28 cellular contexts compared by ENCODE assay signal in genomic region chr3:124696011-124696410, GRCh38.
"Had no signal": no experiment of that assay in that cellular context is flagged by ENCODE, and none has a peak within 500 bp of the region (broad histone marks: within the 10 kb centered on the region; RNA-seq: fewer than 3 reads in every experiment).

No MANE protein-coding gene starts in this region.

- H3K4me3 Mint-ChIP-seq: dendritic cell treated with granulocyte-macrophage colony-stimulating factor and Interleukin-4, amounts not matched to agents 40 ng/mL and 50 ng/mL, for 4 days; effector memory CD8-positive, alpha-beta T cell had no signal

- DNase-seq: colonic mucosa; cortex of kidney; dermis blood vessel endothelial cell; dorsolateral prefrontal cortex; effector CD4-positive, alpha-beta T cell; effector CD8-positive, alpha-beta T cell; effector memory CD4-positive, alpha-beta T cell; effector memory CD8-positive, alpha-beta T cell; erythroblast; esophagus squamous epithelium; foreskin fibroblast; foreskin keratinocyte; foreskin melanocyte; gastrocnemius medialis; glutamatergic neuron; head of caudate nucleus; heart left ventricle; heart right ventricle had no signal

- FAIRE-seq: colon, endometrium, endothelial cell of umbilical vein, frontal cortex had no signal

- H3K9me3 Mint-ChIP-seq: dendritic cell treated with granulocyte-macrophage colony-stimulating factor and Interleukin-4, amounts not matched to agents 40 ng/mL and 50 ng/mL, for 4 days; effector memory CD8-positive, alpha-beta T cell had no signal

- ATAC-seq: effector memory CD8-positive, alpha-beta T cell; esophagus mucosa; foreskin keratinocyte; gastrocnemius medialis; gastroesophageal sphincter; heart left ventricle; heart right ventricle had no signal

- H3K27me3 ChIP-seq: colonic mucosa, dorsolateral prefrontal cortex, esophagus muscularis mucosa, gastrocnemius medialis, gastroesophageal sphincter, heart left ventricle, heart right ventricle had no signal

- H3K27ac Mint-ChIP-seq: dendritic cell treated with granulocyte-macrophage colony-stimulating factor and Interleukin-4, amounts not matched to agents 40 ng/mL and 50 ng/mL, for 4 days; effector memory CD8-positive, alpha-beta T cell had no signal

- H3K27ac ChIP-seq: colonic mucosa, coronary artery, dorsolateral prefrontal cortex, epithelial cell of prostate, esophagus muscularis mucosa, esophagus squamous epithelium, foreskin keratinocyte, gastrocnemius medialis, gastroesophageal sphincter, heart left ventricle, heart right ventricle had no signal

- H3K36me3 ChIP-seq: colonic mucosa, esophagus squamous epithelium, gastroesophageal sphincter had no signal

- H3K4me3 ChIP-seq: colonic mucosa, coronary artery, dorsolateral prefrontal cortex, esophagus muscularis mucosa, esophagus squamous epithelium, gastrocnemius medialis, gastroesophageal sphincter, heart left ventricle, heart right ventricle had no signal

- H3K9me3 ChIP-seq: colonic mucosa, esophagus muscularis mucosa, esophagus squamous epithelium, gastrocnemius medialis, gastroesophageal sphincter, heart left ventricle, heart right ventricle had no signal

- H3K4me1 ChIP-seq: colonic mucosa, esophagus muscularis mucosa, esophagus squamous epithelium, foreskin keratinocyte, gastroesophageal sphincter had no signal
